Comparison of ENCODE assay signal across 8 cellular contexts in genomic region chr19:17751103-17751911, GRCh38. TPM values are rescaled to one million over a fixed set of nuclear protein-coding genes. Genes with fewer than 3 reads are reported as not detected.
DNase-seq lines count a peak whose midpoint lies in the region; ATAC-seq, FAIRE-seq and TF ChIP-seq lines count a peak whose summit lies in the region.

Gene FCHO1 (plus strand): TSS chr19:17751477. CDS start chr19:17755165, 3,688 bp downstream.

- POLR2A ChIA-PET in RWPE1 (lab: Yijun Ruan, JAX; ENCODE audit: low non-redundant PET), result no interaction called here
- POLR2A ChIA-PET in A673 (lab: Charles Lee; ENCODE audit: low non-redundant PET), result interaction anchor here (0.6 kb wide), 1 partner anchor 98 kb away, joined by 8 read pairs; no protein-coding TSS in a partner anchor

- DNase-seq in RWPE1 (ENCODE audit: low spot score) (no peak), lower lobe of right lung (peak; percentile 75), A673 (ENCODE audit: low spot score) (no peak), brain microvascular endothelial cell (no peak), GM19239 (ENCODE audit: insufficient read length, low spot score) (no peak)
- DNase-seq in activated effector memory CD4-positive, alpha-beta T cell treated with anti-CD3 and anti-CD28 coated beads, Interleukin-2, amount 50 U/mL, for 16 hours, result peak; percentile 94
- peak; percentile 88 for DNase-seq in stimulated activated naive B cell treated with anti-CD40 and anti-IgM and Interleukin-4, amounts not matched to agents 10 μg/mL and 1 μg/mL and 100 μg/mL, for 72 hours

- peak within 1 kb of the TSS; percentile 74 to 76 for H3K4me3 Mint-ChIP-seq in stimulated activated naive B cell treated with anti-CD40 and anti-IgM and Interleukin-4, amounts not matched to agents 10 μg/mL and 1 μg/mL and 100 μg/mL, for 72 hours

- no peaks in the 10 kb centered on the region for H3K27me3 ChIP-seq in lower lobe of right lung (ENCODE audit: low read depth)
- H3K27me3 ChIP-seq in A673 (replicated peaks; ENCODE audit: insufficient read depth, low read depth, low read length, poor library complexity), result no peaks in the 10 kb centered on the region
- H3K27me3 ChIP-seq in brain microvascular endothelial cell (replicated peaks), result no peaks in the 10 kb centered on the region

- H3K4me3 ChIP-seq in lower lobe of right lung, result peak within 1 kb of the TSS; percentile 49
- no peak within 1 kb of the TSS for H3K4me3 ChIP-seq in A673 (ENCODE audit: low read depth, low read length, poor library complexity, severe bottlenecking)
- no peak within 1 kb of the TSS for H3K4me3 ChIP-seq in brain microvascular endothelial cell (ENCODE audit: low read depth, low read length)

- H3K36me3 ChIP-seq in lower lobe of right lung (no peaks in the 10 kb centered on the region), A673 (ENCODE audit: insufficient read depth, low read length, poor library complexity, severe bottlenecking) (no peaks in the 10 kb centered on the region), brain microvascular endothelial cell (replicated peaks) (no peaks in the 10 kb centered on the region)

- CTCF ChIA-PET in RWPE1 (lab: Yijun Ruan, JAX) (interaction anchor here (0.5 kb wide), 2 partner anchors 469 to 648 kb away, joined by 3 to 6 read pairs; no protein-coding TSS in a partner anchor), A673 (lab: Charles Lee) (no interaction called here)

- peak; percentile 30 for ATAC-seq in GM21737 (IDR thresholded peaks at IDR 0.05; ENCODE audit: unreplicated experiment)
- peak; percentile 47 to 63 for ATAC-seq in lower lobe of right lung
- ATAC-seq in stimulated activated naive B cell treated with anti-CD40 and anti-IgM and Interleukin-4, amounts not matched to agents 10 μg/mL and 1 μg/mL and 100 μg/mL, for 72 hours (replicated peaks), result peak; percentile 61 to 62

- no peak for FAIRE-seq in GM19239 (lab: Jason Lieb, UNC)

- no TSS peak for BruUV-seq in A673 (replicated peaks; lab: Mats Ljungman, UMichigan)

- peaks cover 21 to 24% of the 10 kb centered on the region in 2 donors for H3K36me3 Mint-ChIP-seq in stimulated activated naive B cell treated with anti-CD40 and anti-IgM and Interleukin-4, amounts not matched to agents 10 μg/mL and 1 μg/mL and 100 μg/mL, for 72 hours

- in situ Hi-C loops in brain microvascular endothelial cell (cut with HindIII; ENCODE audit: low pct_ligation_motif_present, low sequenced_read_pairs), result no loop called here

- H3K4me1 ChIP-seq in lower lobe of right lung, result peaks cover 15% of the 10 kb centered on the region
- H3K4me1 ChIP-seq in A673 (ENCODE audit: insufficient read depth, low read length, poor library complexity, severe bottlenecking), result peaks cover 5% of the 10 kb centered on the region

- no peaks in the 10 kb centered on the region for H3K9me3 Mint-ChIP-seq in stimulated activated naive B cell treated with anti-CD40 and anti-IgM and Interleukin-4, amounts not matched to agents 10 μg/mL and 1 μg/mL and 100 μg/mL, for 72 hours

- no peaks in the 10 kb centered on the region for H3K27me3 Mint-ChIP-seq in stimulated activated naive B cell treated with anti-CD40 and anti-IgM and Interleukin-4, amounts not matched to agents 10 μg/mL and 1 μg/mL and 100 μg/mL, for 72 hours

- H3K27ac Mint-ChIP-seq in stimulated activated naive B cell treated with anti-CD40 and anti-IgM and Interleukin-4, amounts not matched to agents 10 μg/mL and 1 μg/mL and 100 μg/mL, for 72 hours, result peak within 1 kb of the TSS; percentile 99

- TF ChIP-seq CTCF in RWPE1 (conservative IDR thresholded peaks at IDR 0.05; ENCODE audit: low read depth) (no peak), lower lobe of right lung (IDR thresholded peaks at IDR 0.05) (no peak), A673 (conservative IDR thresholded peaks at IDR 0.05; ENCODE audit: low read depth, low read length) (no peak), brain microvascular endothelial cell (IDR thresholded peaks at IDR 0.05; ENCODE audit: low read depth, low read length, missing control alignments) (no peak)

- intact Hi-C loops in lower lobe of right lung (cut with DNase I), result no loop called here
- intact Hi-C loops in A673 (cut with micrococcal nuclease; ENCODE audit: unreplicated experiment), result no loop called here

- H3K4me1 Mint-ChIP-seq in stimulated activated naive B cell treated with anti-CD40 and anti-IgM and Interleukin-4, amounts not matched to agents 10 μg/mL and 1 μg/mL and 100 μg/mL, for 72 hours, result peaks cover 57 to 80% of the 10 kb centered on the region in 2 donors

- H3K9me3 ChIP-seq in lower lobe of right lung (no peaks in the 10 kb centered on the region), A673 (ENCODE audit: low read depth, low read length, poor library complexity, severe bottlenecking) (no peaks in the 10 kb centered on the region)

- H3K27ac ChIP-seq in RWPE1 (peak within 1 kb of the TSS; percentile 41; the same call in 1 of the 2 replicates), lower lobe of right lung (peak within 1 kb of the TSS; percentile 67), A673 (ENCODE audit: low read depth, low read length, poor library complexity, severe bottlenecking) (no peak within 1 kb of the TSS), brain microvascular endothelial cell (no peak within 1 kb of the TSS)

RNA-seq across cellular contexts. Expression of gene FCHO1, which starts in this region (rescaled TPM):
- 8.7 TPM for total RNA-seq in lower lobe of right lung
- total RNA-seq in A673 (2021), result 2.1 and 5.0 TPM in 2 replicates

Comparison
In these comparisons a context has a peak if more than half of its experiments do, and no peak if none do; other contexts are left out.
1. DNase-seq: peak in activated effector memory CD4-positive, alpha-beta T cell treated with anti-CD3 and anti-CD28 coated beads, Interleukin-2, amount 50 U/mL, for 16 hours (single experiment), lower lobe of right lung (single experiment) and stimulated activated naive B cell treated with anti-CD40 and anti-IgM and Interleukin-4, amounts not matched to agents 10 μg/mL and 1 μg/mL and 100 μg/mL, for 72 hours (single experiment); none in RWPE1 (single experiment), A673 (single experiment), brain microvascular endothelial cell (single experiment) and GM19239 (single experiment).
2. H3K27ac ChIP-seq: peak in RWPE1 (single experiment) and lower lobe of right lung (single experiment); none in A673 (single experiment) and brain microvascular endothelial cell (single experiment).
3. Peak in every context shown above with its lines, with median percentiles within 50 percentile points of each other: ATAC-seq.